Comparison of ENCODE assay signal across 21 cellular contexts in genomic region chr1:209705033-209705589, GRCh38. TPM values are rescaled to one million over a fixed set of nuclear protein-coding genes. Genes with fewer than 3 reads are reported as not detected.
DNase-seq lines count a peak whose midpoint lies in the region; ATAC-seq and TF ChIP-seq lines count a peak whose summit lies in the region.
"Had no signal": no experiment of that assay in that cellular context is flagged by ENCODE, and none has a peak within 500 bp of the region (broad histone marks: within the 10 kb centered on the region; RNA-seq: fewer than 3 reads in every experiment).

No MANE protein-coding gene starts in this region.

- TF ChIP-seq CTCF in fibroblast of pulmonary artery (IDR thresholded peaks at IDR 0.05; ENCODE audit: low read length, missing control alignments) (no peak), uterus (IDR thresholded peaks at IDR 0.05) (no peak)

- no peak overlapping the region for H3K18ac ChIP-seq in mesenchymal stem cell (ENCODE audit: low read depth in 1 of 2, low read length in 2 of 2)

- H3K9ac ChIP-seq in mesenchymal stem cell (ENCODE audit: low read length): peak overlapping the region; percentile 77

- intact Hi-C loops in Right ventricle myocardium inferior (cut with DNase I): loop anchor here (5.0 kb wide), 1 partner anchor 42 kb away; no protein-coding TSS in a partner anchor
- intact Hi-C loops in cardiac septum (cut with DNase I): no loop called here
- intact Hi-C loops in uterus (cut with DNase I; ENCODE audit: low total_unique reads): no loop called here

- no peak overlapping the region for H2AK5ac ChIP-seq in mesenchymal stem cell (ENCODE audit: low read length, severe bottlenecking)

- H2BK120ac ChIP-seq in mesenchymal stem cell (ENCODE audit: low read depth, low read length): no peak overlapping the region

- H3K9me3 ChIP-seq in mesenchymal stem cell (ENCODE audit: control insufficient read depth, low read length): no peaks in the 10 kb centered on the region
- H3K9me3 ChIP-seq in uterus: no peaks in the 10 kb centered on the region
- H3K9me3 ChIP-seq: esophagus squamous epithelium, SJCRH30 had no signal

- H3K27ac ChIP-seq in mesenchymal stem cell (ENCODE audit: low read length, poor library complexity, severe bottlenecking) (no peak overlapping the region), uterus (peak overlapping the region; percentile 53 to 70)
- H3K27ac ChIP-seq: cardiac muscle cell, SJCRH30 had no signal

- 100% methylated on average over 1 of the region's 2 CpGs for WGBS in mesenchymal stem cell

- H4K8ac ChIP-seq in mesenchymal stem cell (ENCODE audit: low read length): no peak overlapping the region

- H2BK15ac ChIP-seq in mesenchymal stem cell (ENCODE audit: low read depth, poor library complexity, severe bottlenecking): no peak overlapping the region

- H3K4me1 ChIP-seq in mesenchymal stem cell (ENCODE audit: control insufficient read depth, insufficient read depth, low read depth, low read length) (no peaks in the 10 kb centered on the region), uterus (no peaks in the 10 kb centered on the region)
- H3K4me1 ChIP-seq: esophagus squamous epithelium, SJCRH30 had no signal

- H3K27me3 ChIP-seq in mesenchymal stem cell (ENCODE audit: control insufficient read depth in 1 of 2, insufficient read depth in 1 of 2, low read length in 2 of 2) (peaks cover 0 to 32% of the 10 kb centered on the region in 2 experiments), uterus (no peaks in the 10 kb centered on the region)
- H3K27me3 ChIP-seq: cardiac muscle cell, esophagus squamous epithelium had no signal

- H3K4ac ChIP-seq in mesenchymal stem cell (ENCODE audit: low read depth in 1 of 2, low read length in 2 of 2): no peak overlapping the region

- DNase-seq in Right ventricle myocardium inferior (ENCODE audit: missing footprints) (no peak), cardiac septum (ENCODE audit: low spot score) (no peak), fibroblast of pulmonary artery (ENCODE audit: low read depth) (peak; percentile 35), mesenchymal stem cell (no peak), uterus (no peak)
- DNase-seq in activated CD8-positive, alpha-beta memory T cell treated with anti-CD3 and anti-CD28 coated beads, Interleukin-2, amount 50 U/mL, for 48 hours: no peak
- DNase-seq: activated CD8-positive, alpha-beta memory T cell treated with anti-CD3 and anti-CD28 coated beads, Interleukin-2, amount 50 U/mL, for 4 hours; CD8-positive, alpha-beta T cell; DND-41; esophagus squamous epithelium; islet precursor cell; Karpas-422; NCI-H1092; NCI-H2107; SJCRH30; stimulated activated naive CD4-positive, alpha-beta T cell treated with Interleukin-2 at 50 U/mL for 16 hours had no signal

- no peak overlapping the region for H2BK5ac ChIP-seq in mesenchymal stem cell (ENCODE audit: low read depth, low read length, poor library complexity, severe bottlenecking)

- H3K4me2 ChIP-seq in mesenchymal stem cell (ENCODE audit: low read length, poor library complexity, severe bottlenecking): no peak overlapping the region

- TF ChIP-seq POLR2A in uterus (IDR thresholded peaks at IDR 0.05): no peak
- TF ChIP-seq POLR2A in GM18505 (IDR thresholded peaks at IDR 0.05; ENCODE audit: borderline replicate concordance, extremely low read depth, insufficient read depth, insufficient read length): no peak

- H4K91ac ChIP-seq in mesenchymal stem cell (ENCODE audit: low read length): no peak overlapping the region

- H3K36me3 ChIP-seq in mesenchymal stem cell (ENCODE audit: control insufficient read depth in 1 of 2, insufficient read depth in 2 of 2, low read depth in 1 of 2, low read length in 2 of 2) (peaks cover 0 to 27% of the 10 kb centered on the region in 2 experiments), uterus (no peaks in the 10 kb centered on the region)
- H3K36me3 ChIP-seq: cardiac muscle cell, esophagus squamous epithelium, SJCRH30 had no signal

- H3K79me1 ChIP-seq in mesenchymal stem cell (replicated peaks; ENCODE audit: low read length, poor library complexity, severe bottlenecking): no peaks in the 10 kb centered on the region

- H3K4me3 ChIP-seq in fibroblast of pulmonary artery (replicated peaks; ENCODE audit: low read depth, low read length): peak overlapping the region; percentile 49
- peak overlapping the region in 1 of 2 experiments; percentile 74 for H3K4me3 ChIP-seq in mesenchymal stem cell (ENCODE audit: insufficient read depth in 1 of 2, low read depth in 1 of 2, low read length in 2 of 2)
- H3K4me3 ChIP-seq in uterus: no peak overlapping the region
- H3K4me3 ChIP-seq: cardiac muscle cell, SJCRH30 had no signal

- no peak overlapping the region for H2BK12ac ChIP-seq in mesenchymal stem cell (ENCODE audit: low read length in 2 of 2)

- H3K14ac ChIP-seq in mesenchymal stem cell (ENCODE audit: low read length in 2 of 2): no peak overlapping the region

- no peak overlapping the region for H3K23ac ChIP-seq in mesenchymal stem cell (ENCODE audit: low read length in 2 of 2)

- H2AFZ ChIP-seq in mesenchymal stem cell (ENCODE audit: low read depth, low read length): no peak overlapping the region

- ATAC-seq in Right ventricle myocardium inferior (peak; percentile 56), GM19328 (IDR thresholded peaks at IDR 0.05; ENCODE audit: unreplicated experiment) (no peak), GM18505 (IDR thresholded peaks at IDR 0.05; ENCODE audit: unreplicated experiment) (no peak)
- ATAC-seq: activated CD4-positive, CD25-positive, alpha-beta regulatory T cell treated with anti-CD3 and anti-CD28 coated beads, Interleukin-2, amount 50 U/mL, for 24 hours; CD8-positive, alpha-beta T cell had no signal

RNA-seq across cellular contexts. Expression of gene HSD11B1, which starts 0.5 kb away (rescaled TPM):
- 4.3 TPM for total RNA-seq in Right ventricle myocardium inferior
- 15.0 TPM for total RNA-seq in cardiac septum
- polyA plus RNA-seq in mesenchymal stem cell (2013, experiment 1 of 2): 7.2 TPM
- 6.9 TPM for polyA plus RNA-seq in mesenchymal stem cell (2013, experiment 2 of 2)
- total RNA-seq in uterus: 10 to 100 TPM in 1 of 4 donors, 1 to 10 TPM in 2, under 1 TPM in 1; 0.59 to 12.8 (median 2.2) TPM
- total RNA-seq: cardiac muscle cell; CD8-positive, alpha-beta T cell; OCI-LY7; SJCRH30 had no signal
- polyA plus RNA-seq: cardiac muscle cell had no signal

RNA-seq across cellular contexts. Expression of gene G0S2, which starts 29.9 kb away (rescaled TPM):
- 460 TPM for total RNA-seq in Right ventricle myocardium inferior
- 246 TPM for total RNA-seq in cardiac septum
- 81.8 TPM for polyA plus RNA-seq in mesenchymal stem cell (2013, experiment 1 of 2)
- polyA plus RNA-seq in mesenchymal stem cell (2013, experiment 2 of 2): 81.6 TPM
- total RNA-seq in uterus: 10 to 100 TPM in 1 of 4 donors, 1 to 10 TPM in 1, not detected in 2; 4.5 to 13.2 TPM
- total RNA-seq: OCI-LY7 had no signal

RNA-seq across cellular contexts. Expression of gene TRAF3IP3, which starts 50.7 kb away (rescaled TPM):
- total RNA-seq in Right ventricle myocardium inferior: 1.7 TPM
- 1.00 TPM for total RNA-seq in cardiac septum
- 0.06 TPM for polyA plus RNA-seq in mesenchymal stem cell (2013, experiment 1 of 2)
- 0.08 TPM for polyA plus RNA-seq in mesenchymal stem cell (2013, experiment 2 of 2)
- 1 to 10 TPM in 3 of 4 donors, not detected in 1; 1.3 to 3.2 (median 1.3) TPM for total RNA-seq in uterus

RNA-seq across cellular contexts. Expression of gene LAMB3, which starts 52.9 kb away (rescaled TPM):
- total RNA-seq in Right ventricle myocardium inferior (5.9 TPM), cardiac septum (3.6 TPM), uterus (10 to 100 TPM in 1 of 4 donors, under 1 TPM in 2, not detected in 1; under 0.01 to 17.4 (median 0.37) TPM)
- 8.7 TPM for polyA plus RNA-seq in mesenchymal stem cell (2013, experiment 1 of 2)
- polyA plus RNA-seq in mesenchymal stem cell (2013, experiment 2 of 2): 8.5 TPM
- total RNA-seq: CD8-positive, alpha-beta T cell had no signal

Comparison
In these comparisons a context has a peak if more than half of its experiments do, and no peak if none do; other contexts are left out.
1. RNA of gene G0S2, which starts 29.9 kb away (total RNA-seq): 460 TPM in Right ventricle myocardium inferior (single experiment) and 246 TPM in cardiac septum (single experiment); 4.5 to 13.2 TPM in uterus; every median in the first group is over 10 times any median in the second.